Comparison of ENCODE assay signal across 24 cellular contexts in genomic region chr1:230987446-230987845, GRCh38.
"Had no signal": no experiment of that assay in that cellular context is flagged by ENCODE, and none has a peak within 500 bp of the region (broad histone marks: within the 10 kb centered on the region; RNA-seq: fewer than 3 reads in every experiment).

No MANE protein-coding gene starts in this region.

- DNase-seq: effector CD4-positive, alpha-beta T cell; endodermal cell; head of caudate nucleus; kidney; left cardiac atrium; left ventricle myocardium inferior; lower lobe of right lung; naive thymus-derived CD4-positive, alpha-beta T cell; nephron progenitor cell; right cardiac atrium; stimulated activated CD4-positive, alpha-beta T cell treated with anti-CD3 and anti-CD28 coated beads, Interleukin-4, amount 100 ng/mL, for 1 hour; stimulated activated CD8-positive, alpha-beta memory T cell treated with anti-CD3 and anti-CD28 coated beads, Interleukin-4, amount 100 ng/mL, for 48 hours; tibial artery; upper lobe of right lung had no signal

- H3K9me3 Mint-ChIP-seq: endodermal cell; memory B cell; naive thymus-derived CD4-positive, alpha-beta T cell; nephron progenitor cell; stimulated activated effector memory CD8-positive, alpha-beta T cell treated with anti-CD3 and anti-CD28 coated beads, Interleukin-12 subunit alpha, Interleukin-12 subunit beta, amount 100 ng/mL, for 72 hours; stimulated activated naive CD8-positive, alpha-beta T cell treated with anti-CD3 and anti-CD28 coated beads, Interleukin-15, Interleukin-2, amounts not matched to agents 100 ng/mL and 50 ng/mL, for 24 hours had no signal

- H3K9me3 ChIP-seq: left ventricle myocardium inferior, lower lobe of right lung, neutrophil, tibial artery, upper lobe of right lung, vagina had no signal

- H3K27ac ChIP-seq: coronary artery, foreskin keratinocyte, hepatocyte, left ventricle myocardium inferior, lower lobe of right lung, neutrophil, tibial artery, upper lobe of right lung, vagina had no signal

- H2AFZ ChIP-seq: hepatocyte had no signal

- H3K4me3 Mint-ChIP-seq: endodermal cell; memory B cell; naive thymus-derived CD4-positive, alpha-beta T cell; nephron progenitor cell; stimulated activated effector memory CD8-positive, alpha-beta T cell treated with anti-CD3 and anti-CD28 coated beads, Interleukin-12 subunit alpha, Interleukin-12 subunit beta, amount 100 ng/mL, for 72 hours; stimulated activated naive CD8-positive, alpha-beta T cell treated with anti-CD3 and anti-CD28 coated beads, Interleukin-15, Interleukin-2, amounts not matched to agents 100 ng/mL and 50 ng/mL, for 24 hours had no signal

- H3K27me3 ChIP-seq: foreskin keratinocyte, hepatocyte, neutrophil, tibial artery, upper lobe of right lung, vagina had no signal

- H3K27me3 Mint-ChIP-seq: memory B cell; naive thymus-derived CD4-positive, alpha-beta T cell; progenitor cell of endocrine pancreas; stimulated activated naive CD8-positive, alpha-beta T cell treated with anti-CD3 and anti-CD28 coated beads, Interleukin-15, Interleukin-2, amounts not matched to agents 100 ng/mL and 50 ng/mL, for 24 hours had no signal

- H3K4me2 ChIP-seq: hepatocyte had no signal

- FAIRE-seq: endothelial cell of umbilical vein, kidney had no signal

- ATAC-seq: left cardiac atrium; lower lobe of right lung; naive thymus-derived CD4-positive, alpha-beta T cell; right cardiac atrium; stimulated activated effector memory CD8-positive, alpha-beta T cell treated with anti-CD3 and anti-CD28 coated beads, Interleukin-12 subunit alpha, Interleukin-12 subunit beta, amount 100 ng/mL, for 72 hours; upper lobe of right lung had no signal

- H3K4me3 ChIP-seq: coronary artery, hepatocyte, left ventricle myocardium inferior, lower lobe of right lung, tibial artery, upper lobe of right lung, vagina had no signal

- H3K27ac Mint-ChIP-seq: endodermal cell; memory B cell; nephron progenitor cell; stimulated activated effector memory CD8-positive, alpha-beta T cell treated with anti-CD3 and anti-CD28 coated beads, Interleukin-12 subunit alpha, Interleukin-12 subunit beta, amount 100 ng/mL, for 72 hours; stimulated activated naive CD8-positive, alpha-beta T cell treated with anti-CD3 and anti-CD28 coated beads, Interleukin-15, Interleukin-2, amounts not matched to agents 100 ng/mL and 50 ng/mL, for 24 hours had no signal

- H3K4me1 ChIP-seq: foreskin keratinocyte, left ventricle myocardium inferior, lower lobe of right lung, tibial artery, upper lobe of right lung, vagina had no signal
